Comparison of ENCODE assay signal across 1 cellular context in the genomic region with DNA sequence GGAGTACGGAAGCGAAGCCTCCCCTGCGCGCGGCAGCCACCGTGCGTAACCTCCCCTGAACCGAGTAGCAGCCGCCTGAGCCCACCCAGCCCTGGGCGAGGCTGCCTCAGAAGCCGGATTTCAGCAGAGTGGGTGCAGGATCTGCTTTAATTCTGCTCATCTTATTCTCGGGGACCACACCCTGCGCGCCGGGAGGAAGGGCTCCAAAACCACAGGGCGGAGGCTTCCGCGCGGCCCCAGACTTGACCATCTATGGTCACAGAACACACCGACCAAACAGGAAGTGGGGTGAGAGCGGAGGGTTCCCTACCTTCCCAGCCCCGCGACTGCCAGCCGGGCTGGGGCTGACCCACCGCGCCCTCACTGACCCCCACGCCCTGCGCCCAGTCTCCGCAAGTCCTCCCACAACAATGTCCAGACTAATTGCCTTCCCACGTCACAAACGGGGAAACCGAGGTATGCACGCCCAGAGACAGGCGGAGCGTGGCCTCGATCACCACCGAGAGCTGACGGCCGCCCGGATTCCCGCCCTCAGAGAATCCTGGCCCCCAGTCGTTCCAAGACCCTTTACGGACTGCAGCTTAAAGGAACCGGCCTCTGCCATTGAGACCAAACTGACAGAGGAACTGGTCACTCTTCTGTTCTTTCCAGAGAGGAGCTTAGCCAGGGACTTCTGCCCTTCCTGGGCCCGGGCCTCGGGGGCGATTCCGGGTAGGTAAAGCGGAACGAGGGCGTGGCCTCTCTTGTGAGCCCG.
TF ChIP-seq lines count a peak whose summit lies in the region.

No MANE protein-coding gene starts in this region.

TF ChIP-seq in K562, 482 proteins besides CTCF, POLR2A, EP300 and RAD21 (continued from another document and continues in another):
- TF ChIP-seq, protein P1, sequence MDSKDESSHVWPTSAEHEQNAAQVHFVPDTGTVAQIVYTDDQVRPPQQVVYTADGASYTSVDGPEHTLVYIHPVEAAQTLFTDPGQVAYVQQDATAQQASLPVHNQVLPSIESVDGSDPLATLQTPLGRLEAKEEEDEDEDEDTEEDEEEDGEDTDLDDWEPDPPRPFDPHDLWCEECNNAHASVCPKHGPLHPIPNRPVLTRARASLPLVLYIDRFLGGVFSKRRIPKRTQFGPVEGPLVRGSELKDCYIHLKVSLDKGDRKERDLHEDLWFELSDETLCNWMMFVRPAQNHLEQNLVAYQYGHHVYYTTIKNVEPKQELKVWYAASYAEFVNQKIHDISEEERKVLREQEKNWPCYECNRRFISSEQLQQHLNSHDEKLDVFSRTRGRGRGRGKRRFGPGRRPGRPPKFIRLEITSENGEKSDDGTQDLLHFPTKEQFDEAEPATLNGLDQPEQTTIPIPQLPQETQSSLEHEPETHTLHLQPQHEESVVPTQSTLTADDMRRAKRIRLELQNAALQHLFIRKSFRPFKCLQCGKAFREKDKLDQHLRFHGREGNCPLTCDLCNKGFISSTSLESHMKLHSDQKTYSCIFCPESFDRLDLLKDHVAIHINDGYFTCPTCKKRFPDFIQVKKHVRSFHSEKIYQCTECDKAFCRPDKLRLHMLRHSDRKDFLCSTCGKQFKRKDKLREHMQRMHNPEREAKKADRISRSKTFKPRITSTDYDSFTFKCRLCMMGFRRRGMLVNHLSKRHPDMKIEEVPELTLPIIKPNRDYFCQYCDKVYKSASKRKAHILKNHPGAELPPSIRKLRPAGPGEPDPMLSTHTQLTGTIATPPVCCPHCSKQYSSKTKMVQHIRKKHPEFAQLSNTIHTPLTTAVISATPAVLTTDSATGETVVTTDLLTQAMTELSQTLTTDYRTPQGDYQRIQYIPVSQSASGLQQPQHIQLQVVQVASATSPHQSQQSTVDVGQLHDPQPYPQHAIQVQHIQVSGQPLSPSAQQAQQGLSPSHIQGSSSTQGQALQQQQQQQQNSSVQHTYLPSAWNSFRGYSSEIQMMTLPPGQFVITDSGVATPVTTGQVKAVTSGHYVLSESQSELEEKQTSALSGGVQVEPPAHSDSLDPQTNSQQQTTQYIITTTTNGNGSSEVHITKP (IDR thresholded peaks at IDR 0.05; ENCODE audit: partially characterized antibody): no peak
- TF ChIP-seq ZNF830 (CRISPR knock-in tag; IDR thresholded peaks at IDR 0.05) (no peak; the same call in none of the 2 replicates), ERF (CRISPR knock-in tag; IDR thresholded peaks at IDR 0.05) (peak; percentile 90), COPS2 (conservative IDR thresholded peaks at IDR 0.05) (no peak), GABPB1 (CRISPR knock-in tag; IDR thresholded peaks at IDR 0.05) (no peak), POLR2B (IDR thresholded peaks at IDR 0.05; ENCODE audit: low read depth, partially characterized antibody) (peak; percentile 97), ZNF512 (tag; IDR thresholded peaks at IDR 0.05) (no peak), SMAD3 (CRISPR knock-in tag; conservative IDR thresholded peaks at IDR 0.05) (peak; percentile 27; the same call in 1 of the 2 replicates), STAT5A (IDR thresholded peaks at IDR 0.05; ENCODE audit: borderline replicate concordance, low read length) (no peak), SMAD4 (CRISPR knock-in tag; conservative IDR thresholded peaks at IDR 0.05) (peak; percentile 70; the same call in 1 of the 2 replicates), ETV6 (IDR thresholded peaks at IDR 0.05; ENCODE audit: borderline replicate concordance in 1 of 2, low read depth in 2 of 2, low read length in 1 of 2) (peak; percentile 71 to 77; a peak in 3 of 4 replicates), ETV6 (CRISPR knock-in tag; IDR thresholded peaks at IDR 0.05; ENCODE audit: borderline replicate concordance) (no peak), SMAD1 (IDR thresholded peaks at IDR 0.05; ENCODE audit: low read depth, low read length, partially characterized antibody) (peak; percentile 78), MCM7 (IDR thresholded peaks at IDR 0.05) (no peak; a peak in 1 of 4 replicates), POLR2G (IDR thresholded peaks at IDR 0.05; ENCODE audit: low read depth, low read length) (peak; percentile 94), ZNF449 (CRISPR knock-in tag; IDR thresholded peaks at IDR 0.05) (no peak), SOX6 (IDR thresholded peaks at IDR 0.05) (peak; percentile 63; the same call in 1 of the 2 replicates), EHMT2 (IDR thresholded peaks at IDR 0.05) (no peak), CCNT2 (IDR thresholded peaks at IDR 0.05; ENCODE audit: borderline replicate concordance, extremely low read depth, insufficient read length, low read depth, low read length) (peak; percentile 71), HDAC3 (IDR thresholded peaks at IDR 0.05; ENCODE audit: borderline replicate concordance, partially characterized antibody) (no peak), CREB1 (IDR thresholded peaks at IDR 0.05) (no peak; the same call in 1 of the 2 replicates), CREB1 (CRISPR knock-in tag; IDR thresholded peaks at IDR 0.05) (no peak), SAP30 (IDR thresholded peaks at IDR 0.05; ENCODE audit: borderline replicate concordance, insufficient read depth, low read depth, low read length, poor library complexity, severe bottlenecking) (peak; percentile 50), RBM22 (IDR thresholded peaks at IDR 0.05; ENCODE audit: low read depth, low read length, poor library complexity, severe bottlenecking) (peak; percentile 84), NFRKB (IDR thresholded peaks at IDR 0.05; ENCODE audit: low read depth) (peak; percentile 97), PURB (CRISPR knock-in tag; IDR thresholded peaks at IDR 0.05; ENCODE audit: low read depth) (no peak), ZNF589 (CRISPR knock-in tag; IDR thresholded peaks at IDR 0.05; ENCODE audit: low read depth) (peak; percentile 81; the same call in 1 of the 2 replicates), ZZZ3 (IDR thresholded peaks at IDR 0.05) (no peak), NFE2L1 (tag; IDR thresholded peaks at IDR 0.05; ENCODE audit: borderline replicate concordance, low read depth) (no peak), SMARCE1 (IDR thresholded peaks at IDR 0.05) (peak; percentile 66; the same call in 1 of the 2 replicates), ZMIZ1 (IDR thresholded peaks at IDR 0.05; ENCODE audit: low read depth in 2 of 2, low read length in 2 of 2) (peak in 1 of 2 experiments; percentile 30; a peak in 1 of 4 replicates), ZNF133 (CRISPR knock-in tag; IDR thresholded peaks at IDR 0.05) (no peak)
- TF ChIP-seq, protein P2, sequence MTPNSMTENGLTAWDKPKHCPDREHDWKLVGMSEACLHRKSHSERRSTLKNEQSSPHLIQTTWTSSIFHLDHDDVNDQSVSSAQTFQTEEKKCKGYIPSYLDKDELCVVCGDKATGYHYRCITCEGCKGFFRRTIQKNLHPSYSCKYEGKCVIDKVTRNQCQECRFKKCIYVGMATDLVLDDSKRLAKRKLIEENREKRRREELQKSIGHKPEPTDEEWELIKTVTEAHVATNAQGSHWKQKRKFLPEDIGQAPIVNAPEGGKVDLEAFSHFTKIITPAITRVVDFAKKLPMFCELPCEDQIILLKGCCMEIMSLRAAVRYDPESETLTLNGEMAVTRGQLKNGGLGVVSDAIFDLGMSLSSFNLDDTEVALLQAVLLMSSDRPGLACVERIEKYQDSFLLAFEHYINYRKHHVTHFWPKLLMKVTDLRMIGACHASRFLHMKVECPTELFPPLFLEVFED (CRISPR knock-in tag; conservative IDR thresholded peaks at IDR 0.05): peak; percentile 91; the same call in 1 of the 2 replicates
- TF ChIP-seq, protein P3, sequence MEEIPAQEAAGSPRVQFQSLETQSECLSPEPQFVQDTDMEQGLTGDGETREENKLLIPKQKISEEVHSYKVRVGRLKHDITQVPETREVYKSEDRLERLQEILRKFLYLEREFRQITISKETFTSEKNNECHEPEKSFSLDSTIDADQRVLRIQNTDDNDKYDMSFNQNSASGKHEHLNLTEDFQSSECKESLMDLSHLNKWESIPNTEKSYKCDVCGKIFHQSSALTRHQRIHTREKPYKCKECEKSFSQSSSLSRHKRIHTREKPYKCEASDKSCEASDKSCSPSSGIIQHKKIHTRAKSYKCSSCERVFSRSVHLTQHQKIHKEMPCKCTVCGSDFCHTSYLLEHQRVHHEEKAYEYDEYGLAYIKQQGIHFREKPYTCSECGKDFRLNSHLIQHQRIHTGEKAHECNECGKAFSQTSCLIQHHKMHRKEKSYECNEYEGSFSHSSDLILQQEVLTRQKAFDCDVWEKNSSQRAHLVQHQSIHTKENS (CRISPR knock-in tag; IDR thresholded peaks at IDR 0.05): no peak
